Comparison of ENCODE assay signal across 22 cellular contexts in genomic region chr21:44828362-44829056, GRCh38. TPM values are rescaled to one million over a fixed set of nuclear protein-coding genes. Genes with fewer than 3 reads are reported as not detected.
DNase-seq lines count a peak whose midpoint lies in the region; ATAC-seq and TF ChIP-seq lines count a peak whose summit lies in the region.
"Had no signal": no experiment of that assay in that cellular context is flagged by ENCODE, and none has a peak within 500 bp of the region (broad histone marks: within the 10 kb centered on the region; RNA-seq: fewer than 3 reads in every experiment).

No MANE protein-coding gene starts in this region.

- POLR2A ChIA-PET in activated CD4-positive, alpha-beta T cell treated with anti-CD3 and anti-CD28 coated beads for 36 hours (lab: Charles Lee): no interaction called here
- POLR2A ChIA-PET in HEK293 (lab: Yijun Ruan, JAX): interaction anchor here (0.7 kb wide), 1 partner anchor 12 kb away, joined by 5 read pairs; no protein-coding TSS in a partner anchor
- POLR2A ChIA-PET in naive thymus-derived CD4-positive, alpha-beta T cell (lab: Charles Lee): no interaction called here

- no peaks in the 10 kb centered on the region for H3K27me3 ChIP-seq in naive thymus-derived CD4-positive, alpha-beta T cell (ENCODE audit: control insufficient read depth in 2 of 2, insufficient read depth in 2 of 2, low read length in 2 of 2)

- no peaks in the 10 kb centered on the region for H3K36me3 ChIP-seq in HEK293 (ENCODE audit: control insufficient read depth in 2 of 2, insufficient read depth in 1 of 2, low read length in 2 of 2)
- no peaks in the 10 kb centered on the region for H3K36me3 ChIP-seq in naive thymus-derived CD4-positive, alpha-beta T cell (ENCODE audit: control insufficient read depth in 2 of 3, insufficient read depth in 3 of 3, low read length in 3 of 3)

- CTCF ChIA-PET in activated CD4-positive, alpha-beta T cell treated with anti-CD3 and anti-CD28 coated beads for 36 hours (lab: Charles Lee): interaction anchor here (0.6 to 1.4 kb wide), 4 partner anchors 9 to 51 kb away, joined by 3 read pairs; no protein-coding TSS in a partner anchor
- CTCF ChIA-PET in HEK293 (lab: Yijun Ruan, JAX): interaction anchor here (0.6 to 0.9 kb wide), 2 partner anchors 17 to 63 kb away, joined by 3 to 7 read pairs; no protein-coding TSS in a partner anchor
- CTCF ChIA-PET in naive thymus-derived CD4-positive, alpha-beta T cell (lab: Charles Lee): interaction anchor here (0.6 kb wide), 1 partner anchor 112 kb away, joined by 4 read pairs; no protein-coding TSS in a partner anchor

- H3K4me3 Mint-ChIP-seq in activated CD4-positive, alpha-beta T cell treated with anti-CD3 and anti-CD28 coated beads for 36 hours: no peak overlapping the region
- no peak overlapping the region for H3K4me3 Mint-ChIP-seq in activated T-helper 17 cell treated with anti-CD3 and anti-CD28 coated beads, Interleukin-2, amount 50 U/mL, for 72 hours
- H3K4me3 Mint-ChIP-seq in naive thymus-derived CD4-positive, alpha-beta T cell: no peak overlapping the region
- H3K4me3 Mint-ChIP-seq: CD8-positive, alpha-beta T cell; HFFc6 had no signal

- H3K4me3 ChIP-seq in HEK293 (ENCODE audit: low read depth, low read length): no peak overlapping the region
- H3K4me3 ChIP-seq in naive thymus-derived CD4-positive, alpha-beta T cell (ENCODE audit: low read length): no peak overlapping the region

- no peaks in the 10 kb centered on the region for H3K27me3 Mint-ChIP-seq in activated CD4-positive, alpha-beta T cell treated with anti-CD3 and anti-CD28 coated beads for 36 hours
- H3K27me3 Mint-ChIP-seq in activated T-helper 17 cell treated with anti-CD3 and anti-CD28 coated beads, Interleukin-2, amount 50 U/mL, for 72 hours: no peaks in the 10 kb centered on the region
- peaks cover 0 to 6% (median 0%) of the 10 kb centered on the region in 5 donors for H3K27me3 Mint-ChIP-seq in naive thymus-derived CD4-positive, alpha-beta T cell

- intact Hi-C loops in activated CD4-positive, alpha-beta T cell treated with anti-CD3 and anti-CD28 coated beads for 36 hours (cut with DNase I, micrococcal nuclease): loop anchor here in 1 of 2 experiments (1.0 kb wide), 1 partner anchor 10 kb away; the partner anchor contains the start of gene SUMO3
- intact Hi-C loops in naive thymus-derived CD4-positive, alpha-beta T cell (cut with micrococcal nuclease): loop anchor here in 1 of 2 donors (2.0 kb wide), 1 partner anchor 18 kb away; no protein-coding TSS in a partner anchor

- no peak overlapping the region for H3K27ac ChIP-seq in HEK293 (ENCODE audit: extremely low read depth, low read depth, low read length)
- H3K27ac ChIP-seq in naive thymus-derived CD4-positive, alpha-beta T cell (ENCODE audit: low read depth, low read length): no peak overlapping the region

- TF ChIP-seq CTCF in HEK293 (tag by site-specific recombination; IDR thresholded peaks at IDR 0.05): no peak

- peak overlapping the region; percentile 61 for H3K27ac Mint-ChIP-seq in activated CD4-positive, alpha-beta T cell treated with anti-CD3 and anti-CD28 coated beads for 36 hours
- peak overlapping the region; percentile 69 for H3K27ac Mint-ChIP-seq in activated T-helper 17 cell treated with anti-CD3 and anti-CD28 coated beads, Interleukin-2, amount 50 U/mL, for 72 hours
- peak overlapping the region in 5 of 9 donors; percentile 6 to 71 (median 35) for H3K27ac Mint-ChIP-seq in naive thymus-derived CD4-positive, alpha-beta T cell
- H3K27ac Mint-ChIP-seq: CD8-positive, alpha-beta T cell; HFFc6 had no signal

- H3K36me3 Mint-ChIP-seq in activated CD4-positive, alpha-beta T cell treated with anti-CD3 and anti-CD28 coated beads for 36 hours (ENCODE audit: low read depth): peaks cover 7% of the 10 kb centered on the region
- no peaks in the 10 kb centered on the region for H3K36me3 Mint-ChIP-seq in activated T-helper 17 cell treated with anti-CD3 and anti-CD28 coated beads, Interleukin-2, amount 50 U/mL, for 72 hours (ENCODE audit: low read depth)
- peaks cover 0 to 21% (median 10%) of the 10 kb centered on the region in 5 donors for H3K36me3 Mint-ChIP-seq in naive thymus-derived CD4-positive, alpha-beta T cell
- H3K36me3 Mint-ChIP-seq: CD8-positive, alpha-beta T cell had no signal

- H3K4me1 ChIP-seq in HEK293 (ENCODE audit: control insufficient read depth, insufficient read depth, low read length): no peaks in the 10 kb centered on the region
- peaks cover 0 to 5% of the 10 kb centered on the region in 2 donors for H3K4me1 ChIP-seq in naive thymus-derived CD4-positive, alpha-beta T cell (ENCODE audit: control insufficient read depth in 2 of 2, insufficient read depth in 2 of 2, low read length in 2 of 2)

- no peaks in the 10 kb centered on the region for H3K9me3 ChIP-seq in HEK293 (ENCODE audit: control insufficient read depth, insufficient read depth, low read depth, low read length)
- peaks cover 0 to 14% (median 0%) of the 10 kb centered on the region in 3 experiments for H3K9me3 ChIP-seq in naive thymus-derived CD4-positive, alpha-beta T cell (ENCODE audit: control insufficient read depth in 2 of 3, low read length in 3 of 3)

- peaks cover 19% of the 10 kb centered on the region for H3K9me3 Mint-ChIP-seq in activated CD4-positive, alpha-beta T cell treated with anti-CD3 and anti-CD28 coated beads for 36 hours (ENCODE audit: low read depth)
- H3K9me3 Mint-ChIP-seq in activated T-helper 17 cell treated with anti-CD3 and anti-CD28 coated beads, Interleukin-2, amount 50 U/mL, for 72 hours: peaks cover 18% of the 10 kb centered on the region
- H3K9me3 Mint-ChIP-seq in naive thymus-derived CD4-positive, alpha-beta T cell: peaks cover 3 to 28% (median 18%) of the 10 kb centered on the region in 11 donors

- peaks cover 27% of the 10 kb centered on the region for H3K4me1 Mint-ChIP-seq in activated CD4-positive, alpha-beta T cell treated with anti-CD3 and anti-CD28 coated beads for 36 hours
- H3K4me1 Mint-ChIP-seq in activated T-helper 17 cell treated with anti-CD3 and anti-CD28 coated beads, Interleukin-2, amount 50 U/mL, for 72 hours: peaks cover 6% of the 10 kb centered on the region
- peaks cover 6 to 32% (median 15%) of the 10 kb centered on the region in 7 donors for H3K4me1 Mint-ChIP-seq in naive thymus-derived CD4-positive, alpha-beta T cell

- no peak for ATAC-seq in activated CD4-positive, alpha-beta T cell treated with anti-CD3 and anti-CD28 coated beads for 36 hours
- no peak for ATAC-seq in activated T-helper 17 cell treated with anti-CD3 and anti-CD28 coated beads, Interleukin-2, amount 50 U/mL, for 72 hours (replicated peaks)
- ATAC-seq in naive thymus-derived CD4-positive, alpha-beta T cell: no peak
- ATAC-seq in GM18867 (IDR thresholded peaks at IDR 0.05; ENCODE audit: unreplicated experiment): no peak
- ATAC-seq: CD8-positive, alpha-beta T cell; Panc1; SK-N-SH treated with all-trans-retinoic acid at 6 μM for 48 hours had no signal

- no peak for DNase-seq in activated CD4-positive, alpha-beta T cell treated with anti-CD3 and anti-CD28 coated beads for 36 hours
- no peak for DNase-seq in activated CD4-positive, alpha-beta T cell treated with anti-CD3 and anti-CD28 coated beads for 4 hours
- no peak for DNase-seq in naive thymus-derived CD4-positive, alpha-beta T cell
- DNase-seq in HPDE6-E6E7 (ENCODE audit: extremely low spot score): no peak
- DNase-seq: AML-193; C1 segment of cervical spinal cord; CD8-positive, alpha-beta T cell; HFFc6; KG1; MV-4-11; NCI-H1105 treated with DMSO at 0.1 percent for 48 hours; NCI-H2029 treated with DMSO at 0.1 percent for 48 hours; NCI-H2171; NCI-H345; NCI-H524; NCI-H774; NK-92 treated with Interleukin-12 subunit alpha and Interleukin-12 subunit beta, amount 100 ng/mL, for 24 hours had no signal

TF ChIP-seq in HEK293, 187 proteins besides CTCF, POLR2A, EP300 and RAD21 (continues in another document):
- TF ChIP-seq ZNF558 (tag by site-specific recombination; IDR thresholded peaks at IDR 0.05) (peak; percentile 89), ZBTB8A (tag by site-specific recombination; IDR thresholded peaks at IDR 0.05) (no peak), ZNF133 (tag by site-specific recombination; IDR thresholded peaks at IDR 0.05) (peak; percentile 99), ZFP37 (tag by site-specific recombination; IDR thresholded peaks at IDR 0.05) (no peak), ZFHX2 (tag by site-specific recombination; conservative IDR thresholded peaks at IDR 0.05) (no peak), ZNF26 (tag by site-specific recombination; IDR thresholded peaks at IDR 0.05) (no peak), ZSCAN23 (tag by site-specific recombination; IDR thresholded peaks at IDR 0.05) (no peak), ZNF626 (tag by site-specific recombination; IDR thresholded peaks at IDR 0.05) (no peak), KLF1 (tag by site-specific recombination; IDR thresholded peaks at IDR 0.05) (peak; percentile 7; the same call in 1 of the 2 replicates)

RNA-seq across cellular contexts. Expression of gene SUMO3, which starts 10.6 kb away (rescaled TPM):
- 10 to 100 TPM; 83.4 to 84.9 TPM for total RNA-seq in activated CD4-positive, alpha-beta T cell treated with anti-CD3 and anti-CD28 coated beads for 36 hours
- total RNA-seq in activated T-helper 17 cell treated with anti-CD3 and anti-CD28 coated beads, Interleukin-2, amount 50 U/mL, for 72 hours: 10 to 100 TPM; 52.6 to 86.2 TPM
- 10 to 100 TPM; 46.9 to 91.7 (median 70.2) TPM for total RNA-seq in naive thymus-derived CD4-positive, alpha-beta T cell
- polyA plus RNA-seq in naive thymus-derived CD4-positive, alpha-beta T cell: 10 to 100 TPM; 85.1 to 88.9 TPM

RNA-seq across cellular contexts. Expression of gene UBE2G2, which starts 26.9 kb away (rescaled TPM):
- total RNA-seq in activated CD4-positive, alpha-beta T cell treated with anti-CD3 and anti-CD28 coated beads for 36 hours: 100 to 1,000 TPM; 103 to 121 TPM
- total RNA-seq in activated T-helper 17 cell treated with anti-CD3 and anti-CD28 coated beads, Interleukin-2, amount 50 U/mL, for 72 hours: 100 to 1,000 TPM in 1 of 2 donors, 10 to 100 TPM in 1; 88.9 to 136 TPM
- total RNA-seq in naive thymus-derived CD4-positive, alpha-beta T cell: 100 to 1,000 TPM; 108 to 150 (median 129) TPM
- 10 to 100 TPM; 50.7 to 65.8 TPM for polyA plus RNA-seq in naive thymus-derived CD4-positive, alpha-beta T cell

RNA-seq across cellular contexts. Expression of gene PTTG1IP, which starts 45.0 kb away (rescaled TPM):
- 10 to 100 TPM; 34.8 to 44.3 TPM for total RNA-seq in activated CD4-positive, alpha-beta T cell treated with anti-CD3 and anti-CD28 coated beads for 36 hours
- 10 to 100 TPM; 76.5 to 78.8 TPM for total RNA-seq in activated T-helper 17 cell treated with anti-CD3 and anti-CD28 coated beads, Interleukin-2, amount 50 U/mL, for 72 hours
- total RNA-seq in naive thymus-derived CD4-positive, alpha-beta T cell: 100 to 1,000 TPM in 2 of 5 experiments, 10 to 100 TPM in 3; 83.8 to 122 (median 95.6) TPM
- polyA plus RNA-seq in naive thymus-derived CD4-positive, alpha-beta T cell: 10 to 100 TPM; 60.9 to 79.8 TPM
